In the genomic region with DNA sequence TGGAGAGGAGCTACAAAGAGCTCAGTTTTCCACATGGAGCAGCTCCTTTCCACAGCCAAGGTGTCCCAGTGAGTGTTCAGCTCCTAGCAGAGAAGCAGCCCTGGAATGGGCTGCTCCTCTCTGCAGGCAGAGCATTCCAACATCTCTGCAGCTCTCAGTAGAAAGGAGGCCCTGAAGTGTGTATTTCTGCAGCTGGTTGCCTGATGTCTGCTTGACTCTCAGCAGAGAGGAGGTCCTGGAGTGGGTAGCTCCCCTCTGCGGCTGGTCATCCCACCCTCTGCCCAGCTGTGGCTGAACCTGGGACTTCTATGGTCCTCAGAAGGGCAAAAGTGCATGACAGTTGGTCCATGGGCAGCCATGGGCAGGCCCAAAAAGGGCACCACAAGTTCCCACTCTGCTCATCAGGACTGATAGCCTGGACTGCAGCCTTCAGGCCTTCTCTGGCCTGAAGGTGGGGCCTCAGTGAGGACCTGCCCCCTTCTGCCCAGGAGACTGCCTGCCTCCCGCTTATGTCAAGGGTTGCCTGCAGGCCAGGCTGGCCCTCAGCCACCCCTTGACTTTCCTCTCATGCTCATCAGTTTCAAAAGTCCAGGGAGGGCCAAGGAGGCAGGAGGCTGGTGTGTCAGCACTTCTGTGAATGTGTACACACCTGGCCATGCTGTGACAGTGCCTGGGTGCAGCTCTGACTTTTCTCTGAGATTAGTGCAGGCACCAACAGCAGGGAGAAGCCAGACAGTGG, we compare ENCODE assay signal across 30 cellular contexts.
DNase-seq lines count a peak whose midpoint lies in the region; ATAC-seq and TF ChIP-seq lines count a peak whose summit lies in the region.
"Had no signal": no experiment of that assay in that cellular context is flagged by ENCODE, and none has a peak within 500 bp of the region (broad histone marks: within the 10 kb centered on the region; RNA-seq: fewer than 3 reads in every experiment).

No MANE protein-coding gene starts in this region.

- H3K36me3 Mint-ChIP-seq in activated naive CD8-positive, alpha-beta T cell treated with anti-CD3 and anti-CD28 coated beads, Interleukin-2, amount 50 U/mL, for 24 hours (ENCODE audit: low read depth) = no peaks in the 10 kb centered on the region
- H3K36me3 Mint-ChIP-seq in activated naive CD8-positive, alpha-beta T cell treated with anti-CD3 and anti-CD28 coated beads for 36 hours = no peaks in the 10 kb centered on the region
- H3K36me3 Mint-ChIP-seq: CD8-positive, alpha-beta T cell had no signal

- no peaks in the 10 kb centered on the region for H3K4me1 ChIP-seq in lower lobe of right lung
- no peaks in the 10 kb centered on the region for H3K4me1 ChIP-seq in aorta (ENCODE audit: control insufficient read depth in 1 of 2, insufficient read depth in 2 of 2, low read length in 2 of 2)
- H3K4me1 ChIP-seq in SJCRH30 = no peaks in the 10 kb centered on the region
- H3K4me1 ChIP-seq: Caco-2, HAP-1 had no signal

- H3K27me3 ChIP-seq in lower lobe of right lung (ENCODE audit: low read depth) (no peaks in the 10 kb centered on the region), aorta (ENCODE audit: control insufficient read depth in 1 of 2, insufficient read depth in 2 of 2, low read length in 1 of 2) (no peaks in the 10 kb centered on the region), SJCRH30 (no peaks in the 10 kb centered on the region)

- no peak for TF ChIP-seq CTCF in lower lobe of right lung (IDR thresholded peaks at IDR 0.05)

- H3K36me3 ChIP-seq in lower lobe of right lung = no peaks in the 10 kb centered on the region
- no peaks in the 10 kb centered on the region for H3K36me3 ChIP-seq in aorta (ENCODE audit: control insufficient read depth in 1 of 2, insufficient read depth in 2 of 2, low read length in 1 of 2)
- no peaks in the 10 kb centered on the region for H3K36me3 ChIP-seq in SJCRH30
- H3K36me3 ChIP-seq: HAP-1 had no signal

- no peak overlapping the region for H3K4me3 ChIP-seq in lower lobe of right lung
- H3K4me3 ChIP-seq in aorta (ENCODE audit: low read length in 2 of 2) = no peak overlapping the region
- H3K4me3 ChIP-seq in SJCRH30 = no peak overlapping the region
- H3K4me3 ChIP-seq: HAP-1, K562, PC-9 had no signal

- H3K27ac ChIP-seq in lower lobe of right lung (no peak overlapping the region), aorta (ENCODE audit: low read depth in 1 of 2, low read length in 2 of 2) (no peak overlapping the region), SJCRH30 (no peak overlapping the region)
- H3K27ac ChIP-seq: 22Rv1, C4-2B, PC-9 had no signal

- no peaks in the 10 kb centered on the region for H3K9me3 ChIP-seq in lower lobe of right lung
- no peaks in the 10 kb centered on the region for H3K9me3 ChIP-seq in aorta (ENCODE audit: control insufficient read depth, low read length)
- H3K9me3 ChIP-seq in SJCRH30 (replicated peaks) = peaks cover 3% of the 10 kb centered on the region; the same call in 1 of the 2 replicates
- H3K9me3 ChIP-seq: Caco-2, HAP-1 had no signal

- intact Hi-C loops in lower lobe of right lung (cut with DNase I) = no loop called here
- intact Hi-C loops in sciatic nerve (cut with DNase I) = no loop called here
- intact Hi-C loops in aorta (cut with DNase I) = no loop called here

- ATAC-seq in activated naive CD8-positive, alpha-beta T cell treated with anti-CD3 and anti-CD28 coated beads, Interleukin-2, amount 50 U/mL, for 24 hours = peak; percentile 28
- peak; percentile 18 to 43 for ATAC-seq in lower lobe of right lung
- peak; percentile 26 for ATAC-seq in sciatic nerve
- peak; percentile 50 for ATAC-seq in aorta (ENCODE audit: low FRiP score)
- ATAC-seq in HG03571 (IDR thresholded peaks at IDR 0.05; ENCODE audit: unreplicated experiment) = no peak
- ATAC-seq: CD8-positive, alpha-beta T cell; K562 had no signal

- DNase-seq in activated naive CD8-positive, alpha-beta T cell treated with anti-CD3 and anti-CD28 coated beads, Interleukin-2, amount 50 U/mL, for 24 hours = no peak
- no peak for DNase-seq in activated naive CD8-positive, alpha-beta T cell treated with anti-CD3 and anti-CD28 coated beads for 36 hours
- DNase-seq in lower lobe of right lung (no peak), sciatic nerve (ENCODE audit: low spot score) (no peak), aorta (no peak), SJCRH30 (no peak)
- no peak for DNase-seq in effector CD4-positive, alpha-beta T cell
- DNase-seq: Caco-2; CD8-positive, alpha-beta T cell; DMS 273 treated with DMSO at 0.1 percent for 48 hours; DMS79 treated with DMSO at 0.1 percent for 48 hours; GOT3; HFFc6; Kasumi-1; NCI-H1092 treated with DMSO at 0.1 percent for 48 hours; NCI-H1436; NCI-H187; NCI-H2171 treated with DMSO at 0.1 percent for 48 hours; NCI-H446; NCI-H524 treated with DMSO at 0.1 percent for 48 hours; NCI-H774; NK-92 treated with Interleukin-12 subunit alpha and Interleukin-12 subunit beta, amount 100 ng/mL, for 24 hours; PC-9; SHP77 treated with DMSO at 0.1 percent for 48 hours had no signal

- H3K9me3 Mint-ChIP-seq in activated naive CD8-positive, alpha-beta T cell treated with anti-CD3 and anti-CD28 coated beads, Interleukin-2, amount 50 U/mL, for 24 hours = no peaks in the 10 kb centered on the region
- no peaks in the 10 kb centered on the region for H3K9me3 Mint-ChIP-seq in activated naive CD8-positive, alpha-beta T cell treated with anti-CD3 and anti-CD28 coated beads for 36 hours
- H3K9me3 Mint-ChIP-seq: CD8-positive, alpha-beta T cell had no signal

- 88 to 100% methylated on average over 2 of the region's 2 CpGs for WGBS in aorta, 2 donors

- no peak overlapping the region for H3K4me3 Mint-ChIP-seq in activated naive CD8-positive, alpha-beta T cell treated with anti-CD3 and anti-CD28 coated beads, Interleukin-2, amount 50 U/mL, for 24 hours
- no peak overlapping the region for H3K4me3 Mint-ChIP-seq in activated naive CD8-positive, alpha-beta T cell treated with anti-CD3 and anti-CD28 coated beads for 36 hours
- H3K4me3 Mint-ChIP-seq: B cell; CD8-positive, alpha-beta T cell; HFFc6 had no signal

- no peak overlapping the region for H3K27ac Mint-ChIP-seq in activated naive CD8-positive, alpha-beta T cell treated with anti-CD3 and anti-CD28 coated beads, Interleukin-2, amount 50 U/mL, for 24 hours
- no peak overlapping the region for H3K27ac Mint-ChIP-seq in activated naive CD8-positive, alpha-beta T cell treated with anti-CD3 and anti-CD28 coated beads for 36 hours
- H3K27ac Mint-ChIP-seq: B cell; CD8-positive, alpha-beta T cell; HFFc6 had no signal

- H3K27me3 Mint-ChIP-seq in activated naive CD8-positive, alpha-beta T cell treated with anti-CD3 and anti-CD28 coated beads, Interleukin-2, amount 50 U/mL, for 24 hours = no peaks in the 10 kb centered on the region
- H3K27me3 Mint-ChIP-seq in activated naive CD8-positive, alpha-beta T cell treated with anti-CD3 and anti-CD28 coated beads for 36 hours = no peaks in the 10 kb centered on the region
- H3K27me3 Mint-ChIP-seq: B cell had no signal

- no peaks in the 10 kb centered on the region for H3K4me1 Mint-ChIP-seq in activated naive CD8-positive, alpha-beta T cell treated with anti-CD3 and anti-CD28 coated beads, Interleukin-2, amount 50 U/mL, for 24 hours
- no peaks in the 10 kb centered on the region for H3K4me1 Mint-ChIP-seq in activated naive CD8-positive, alpha-beta T cell treated with anti-CD3 and anti-CD28 coated beads for 36 hours
- H3K4me1 Mint-ChIP-seq: B cell had no signal
